20 cellular contexts compared by ENCODE assay signal in genomic region chr3:128561504-128561903, GRCh38.
DNase-seq lines count a peak whose midpoint lies in the region; ATAC-seq, FAIRE-seq and TF ChIP-seq lines count a peak whose summit lies in the region.
"Had no signal": no experiment of that assay in that cellular context is flagged by ENCODE, and none has a peak within 500 bp of the region (broad histone marks: within the 10 kb centered on the region; RNA-seq: fewer than 3 reads in every experiment).

No MANE protein-coding gene starts in this region.

- FAIRE-seq in H1 (lab: Jason Lieb, UNC), result no peak
- FAIRE-seq: A549, D721Med, G401.6, GM19239 had no signal

- CTCF ChIA-PET in H1 (lab: Charles Lee; ENCODE audit: partially characterized antibody), result interaction anchor here (4.3 kb wide), 1 partner anchor 12 kb away, joined by 20 read pairs; no protein-coding TSS in a partner anchor

- TF ChIP-seq EP300 in H1 (IDR thresholded peaks at IDR 0.05; ENCODE audit: borderline replicate concordance in 1 of 2, low read depth in 2 of 2, low read length in 2 of 2), result no peak

- H4K12ac ChIP-seq in trophoblast cell (ENCODE audit: low read depth, low read length), result no peak overlapping the region

- H3K36me3 ChIP-seq in H1 (ENCODE audit: control insufficient read depth in 2 of 4, insufficient read depth in 4 of 4, low read length in 3 of 4) (no peaks in the 10 kb centered on the region), trophoblast cell (ENCODE audit: control insufficient read depth in 1 of 2, insufficient read depth in 2 of 2, low read length in 2 of 2) (no peaks in the 10 kb centered on the region), left lung (no peaks in the 10 kb centered on the region), MM.1S (replicated peaks; ENCODE audit: insufficient read depth, low read length) (no peaks in the 10 kb centered on the region)
- H3K36me3 ChIP-seq: BLaER1 treated with 17β-estradiol and CSF1 and Interleukin-3, amounts not matched to agents 10 nM and 100 nM had no signal

- no peak overlapping the region for H3K56ac ChIP-seq in H1 (replicated peaks; ENCODE audit: insufficient read length, low read depth, low read length)

- H3K9ac ChIP-seq in H1 (replicated peaks in 1 of 4; ENCODE audit: extremely low read depth in 1 of 4, low read depth in 3 of 4, low read length in 3 of 4), result no peak overlapping the region
- H3K9ac ChIP-seq in trophoblast cell (ENCODE audit: low read length), result no peak overlapping the region
- no peak overlapping the region for H3K9ac ChIP-seq in MM.1S (ENCODE audit: low read length)
- H3K9ac ChIP-seq: BLaER1 treated with 17β-estradiol and CSF1 and Interleukin-3, amounts not matched to agents 10 nM and 100 nM had no signal

- H2BK5ac ChIP-seq in H1 (ENCODE audit: low read depth, low read length) (no peak overlapping the region), trophoblast cell (ENCODE audit: low read depth, low read length, poor library complexity) (no peak overlapping the region)

- H2BK20ac ChIP-seq in H1 (ENCODE audit: low read length), result no peak overlapping the region

- H3K18ac ChIP-seq in H1 (ENCODE audit: extremely low read depth, low read length) (no peak overlapping the region), trophoblast cell (ENCODE audit: low read length) (no peak overlapping the region)

- H3K23me2 ChIP-seq in H1 (ENCODE audit: low read depth, low read length), result no peaks in the 10 kb centered on the region

- H3K23ac ChIP-seq in H1 (ENCODE audit: insufficient read length) (no peak overlapping the region), trophoblast cell (ENCODE audit: low read length) (peak overlapping the region; percentile 87)

- H3K4me3 ChIP-seq in H1 (ENCODE audit: extremely low read depth in 1 of 4, insufficient read depth in 2 of 4, low read depth in 3 of 4, low read length in 4 of 4) (no peak overlapping the region), trophoblast cell (ENCODE audit: low read depth, low read length) (no peak overlapping the region), left lung (no peak overlapping the region), MM.1S (ENCODE audit: low read length) (no peak overlapping the region)
- H3K4me3 ChIP-seq: A549; BLaER1 treated with 17β-estradiol and CSF1 and Interleukin-3, amounts not matched to agents 10 nM and 100 nM had no signal

- H3K9me2 ChIP-seq in MM.1S (replicated peaks; ENCODE audit: insufficient read depth, low read length), result no peaks in the 10 kb centered on the region

- H3K14ac ChIP-seq in H1 (ENCODE audit: insufficient read length) (no peak overlapping the region), trophoblast cell (ENCODE audit: low read length) (no peak overlapping the region)

- H4K20me1 ChIP-seq in H1 (replicated peaks in 1 of 2; ENCODE audit: control insufficient read depth in 1 of 2, insufficient read depth in 2 of 2, low read length in 2 of 2) (no peaks in the 10 kb centered on the region), MM.1S (ENCODE audit: insufficient read depth, low read length) (no peaks in the 10 kb centered on the region)
- H4K20me1 ChIP-seq: BLaER1 treated with 17β-estradiol and CSF1 and Interleukin-3, amounts not matched to agents 10 nM and 100 nM had no signal

- peak; percentile 9 for DNase-seq in activated effector memory CD4-positive, alpha-beta T cell treated with anti-CD3 and anti-CD28 coated beads, Interleukin-2, amount 50 U/mL, for 16 hours
- no peak for DNase-seq in activated effector memory CD4-positive, alpha-beta T cell treated with Interleukin-2 at 50 U/mL for 16 hours
- DNase-seq in H1 (ENCODE audit: low read depth in 1 of 2, low spot score in 2 of 2) (no peak), trophoblast cell (no peak), left lung (no peak), MM.1S (no peak)
- DNase-seq: AML-193; Caco-2; Calu3; CD4-positive, alpha-beta T cell; CD8-positive, alpha-beta T cell; DMS79 treated with DMSO at 0.1 percent for 48 hours; GF-D8 had no signal

- H3K79me1 ChIP-seq in H1 (ENCODE audit: low read depth, low read length) (no peaks in the 10 kb centered on the region), trophoblast cell (ENCODE audit: low read length) (no peaks in the 10 kb centered on the region)

- H4K5ac ChIP-seq in H1 (ENCODE audit: insufficient read length, low read depth, low read length), result no peak overlapping the region

- POLR2A ChIA-PET in H1 (lab: Charles Lee; ENCODE audit: partially characterized antibody), result no interaction called here

- no peak for TF ChIP-seq POLR2A in H1 (IDR thresholded peaks at IDR 0.05; ENCODE audit: control extremely low read depth in 1 of 2, low read depth in 2 of 2, low read length in 2 of 2)

- H3K4me1 ChIP-seq in H1 (replicated peaks in 1 of 4; ENCODE audit: control insufficient read depth in 3 of 4, insufficient read depth in 4 of 4, low read length in 3 of 4) (peaks cover 0 to 4% (median 2%) of the 10 kb centered on the region in 4 experiments; a peak in 5 of 7 replicates), trophoblast cell (ENCODE audit: control insufficient read depth in 1 of 2, insufficient read depth in 2 of 2, low read length in 2 of 2) (no peaks in the 10 kb centered on the region), left lung (peaks cover 0 to 3% of the 10 kb centered on the region in 2 donors), MM.1S (ENCODE audit: low read length) (0 out of 2 replicates have a peak, but pooled peaks cover 5% of the 10 kb centered on the region)
- H3K4me1 ChIP-seq: Caco-2 had no signal

- H2BK12ac ChIP-seq in H1 (ENCODE audit: low read depth, low read length), result no peak overlapping the region
- no peak overlapping the region for H2BK12ac ChIP-seq in trophoblast cell (ENCODE audit: low read length)

- H3K27me3 ChIP-seq in H1 (replicated peaks in 1 of 4; ENCODE audit: control insufficient read depth in 3 of 4, extremely low read depth in 1 of 4, insufficient read depth in 3 of 4, low read length in 3 of 4), result peaks cover 0 to 3% (median under 1%) of the 10 kb centered on the region in 4 experiments; a peak in 3 of 7 replicates
- no peaks in the 10 kb centered on the region for H3K27me3 ChIP-seq in trophoblast cell (ENCODE audit: insufficient read depth, low read length)
- peaks cover 0 to 40% of the 10 kb centered on the region in 2 donors for H3K27me3 ChIP-seq in left lung
- peaks cover 12% of the 10 kb centered on the region; the same call in 1 of the 2 replicates for H3K27me3 ChIP-seq in MM.1S (replicated peaks; ENCODE audit: insufficient read depth, low read length)

- no peaks in the 10 kb centered on the region for H3K79me2 ChIP-seq in H1 (ENCODE audit: control insufficient read depth in 1 of 2, insufficient read depth in 2 of 2, low read length in 2 of 2)
- no peaks in the 10 kb centered on the region for H3K79me2 ChIP-seq in trophoblast cell (ENCODE audit: control insufficient read depth, insufficient read depth, low read length, poor library complexity)
- H3K79me2 ChIP-seq in MM.1S (ENCODE audit: low read length), result no peaks in the 10 kb centered on the region

- H2BK120ac ChIP-seq in H1 (replicated peaks; ENCODE audit: low read depth, low read length) (peak overlapping the region; percentile 15), trophoblast cell (ENCODE audit: insufficient read depth, low read length, poor library complexity) (no peak overlapping the region)

- H2AK5ac ChIP-seq in H1 (ENCODE audit: low read depth, low read length), result no peak overlapping the region
- H2AK5ac ChIP-seq in trophoblast cell (ENCODE audit: low read length), result no peak overlapping the region

- H3K9me3 ChIP-seq in H1 (ENCODE audit: insufficient read depth in 2 of 2, low read depth in 1 of 2, low read length in 1 of 2) (no peaks in the 10 kb centered on the region; a peak in 1 of 4 replicates), trophoblast cell (ENCODE audit: insufficient read depth, low read depth, low read length) (peaks cover 2% of the 10 kb centered on the region), left lung (no peaks in the 10 kb centered on the region), MM.1S (replicated peaks; ENCODE audit: insufficient read depth, low read length) (no peaks in the 10 kb centered on the region)
- H3K9me3 ChIP-seq: A549, Caco-2 had no signal

- TF ChIP-seq RAD21 in H1 (IDR thresholded peaks at IDR 0.05 in 1 of 2, conservative IDR thresholded peaks at IDR 0.05 in 1 of 2; ENCODE audit: low read depth in 2 of 2, low read length in 2 of 2), result no peak

- 81% methylated on average over 2 of the region's 2 CpGs; no CpG with 5 or more reads in 1 of the 2 experiments for WGBS in H1 (ENCODE audit: extremely low coverage in 1 of 2, insufficient coverage in 1 of 2, insufficient read length in 1 of 2, insufficient replicate concordance in 2 of 2, low coverage in 1 of 2, low lambda C conversion rate in 2 of 2, missing lambda C conversion rate in 1 of 2), 2 experiments
- WGBS in trophoblast cell (ENCODE audit: extremely low coverage, insufficient coverage, insufficient read length), result no CpG with 5 or more reads among the region's 2 CpGs

- H4K8ac ChIP-seq in H1 (ENCODE audit: extremely low read depth, insufficient read depth, low read length), result no peak overlapping the region
- H4K8ac ChIP-seq in trophoblast cell (ENCODE audit: low read depth, low read length), result no peak overlapping the region

- H3K4ac ChIP-seq in H1 (replicated peaks; ENCODE audit: insufficient read length, low read depth, low read length), result no peak overlapping the region
- no peak overlapping the region for H3K4ac ChIP-seq in trophoblast cell (ENCODE audit: low read depth, low read length)

- H2AFZ ChIP-seq in H1 (ENCODE audit: low read length), result no peak overlapping the region
- H2AFZ ChIP-seq in trophoblast cell (ENCODE audit: insufficient read depth, low read length, poor library complexity), result no peak overlapping the region
- no peak overlapping the region for H2AFZ ChIP-seq in MM.1S (ENCODE audit: low read length)

- H3K4me2 ChIP-seq in H1 (ENCODE audit: insufficient read depth in 1 of 2, low read depth in 2 of 2, low read length in 2 of 2) (no peak overlapping the region), trophoblast cell (ENCODE audit: low read length) (no peak overlapping the region), MM.1S (ENCODE audit: low read depth, low read length) (no peak overlapping the region)
- H3K4me2 ChIP-seq: A549; BLaER1 treated with 17β-estradiol and CSF1 and Interleukin-3, amounts not matched to agents 10 nM and 100 nM had no signal

- TF ChIP-seq CTCF in H1 (IDR thresholded peaks at IDR 0.05; ENCODE audit: control extremely low read depth in 1 of 3, insufficient read depth in 1 of 3, low read depth in 1 of 3, low read length in 3 of 3), result no peak
- TF ChIP-seq CTCF in left lung (IDR thresholded peaks at IDR 0.05), result no peak
- TF ChIP-seq CTCF in MM.1S (IDR thresholded peaks at IDR 0.05; ENCODE audit: low read length), result no peak

- intact Hi-C loops in left lung (cut with DNase I), result no loop called here

- H4K91ac ChIP-seq in H1 (replicated peaks; ENCODE audit: insufficient read length, low read length), result peak overlapping the region; percentile 84
- no peak overlapping the region for H4K91ac ChIP-seq in trophoblast cell (ENCODE audit: low read depth, low read length)

- no peak overlapping the region for H2BK15ac ChIP-seq in H1 (ENCODE audit: low read length)

- H3K27ac ChIP-seq in H1 (ENCODE audit: low read depth, low read length) (no peak overlapping the region), trophoblast cell (ENCODE audit: low read depth, low read length) (no peak overlapping the region), left lung (no peak overlapping the region), MM.1S (ENCODE audit: low read length) (no peak overlapping the region)
- H3K27ac ChIP-seq: 22Rv1; A549; BLaER1 treated with 17β-estradiol and CSF1 and Interleukin-3, amounts not matched to agents 10 nM and 100 nM; C4-2B had no signal

- H3F3A ChIP-seq in MM.1S (ENCODE audit: insufficient read depth, low read length), result no peaks in the 10 kb centered on the region

- no peak for ATAC-seq in left lung
- ATAC-seq: A549; CD8-positive, alpha-beta T cell had no signal
